Comparison of ENCODE assay signal across 13 cellular contexts in the genomic region with DNA sequence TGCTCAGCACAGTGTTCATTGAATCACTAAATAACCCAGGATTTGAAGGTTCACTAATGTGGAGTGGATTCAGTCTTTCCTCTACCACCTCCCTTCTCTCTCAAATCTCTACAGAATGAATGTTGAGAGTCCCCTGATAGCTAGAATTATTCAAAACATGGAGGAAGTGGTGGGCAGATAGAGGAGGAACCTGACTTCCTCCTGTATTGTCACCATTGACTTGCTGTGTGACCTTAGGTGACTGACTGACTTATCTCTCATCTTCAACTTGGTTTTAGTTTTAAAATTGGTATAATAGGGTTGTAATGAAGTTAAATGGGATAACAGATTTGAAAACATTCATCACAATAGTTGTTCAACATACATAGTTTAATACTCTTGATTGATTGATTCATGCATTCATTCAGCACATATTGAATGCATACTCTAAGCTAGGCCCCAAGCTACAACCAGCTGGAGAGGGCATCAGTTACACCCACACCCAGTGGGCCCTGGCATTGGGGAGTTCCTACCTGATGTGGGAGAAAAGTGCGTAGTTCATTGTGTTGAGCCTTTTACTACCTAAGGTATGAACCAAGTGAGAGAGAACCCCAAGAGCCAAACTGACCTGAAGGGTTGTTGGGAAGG.
DNase-seq lines count a peak whose midpoint lies in the region; ATAC-seq and TF ChIP-seq lines count a peak whose summit lies in the region.
"Had no signal": no experiment of that assay in that cellular context is flagged by ENCODE, and none has a peak within 500 bp of the region (broad histone marks: within the 10 kb centered on the region; RNA-seq: fewer than 3 reads in every experiment).

No MANE protein-coding gene starts in this region.

- H3K9me3 ChIP-seq in CD4-positive, CD25-positive, alpha-beta regulatory T cell (ENCODE audit: control insufficient read depth in 2 of 2, low read length in 2 of 2): no peaks in the 10 kb centered on the region
- H3K9me3 ChIP-seq in thyroid gland: no peaks in the 10 kb centered on the region
- H3K9me3 ChIP-seq: esophagus squamous epithelium had no signal

- peak overlapping the region in 2 of 3 donors; percentile 20 to 64 for H3K27ac Mint-ChIP-seq in CD4-positive, CD25-positive, alpha-beta regulatory T cell
- peak overlapping the region; percentile 62 for H3K27ac Mint-ChIP-seq in activated T-helper 1 cell treated with anti-CD3 and anti-CD28 coated beads, Interleukin-12 subunit alpha, Interleukin-12 subunit beta, Interleukin-2, Interleukin-4 antibody, amounts not matched to agents 30 ng/mL and 10 ng/mL and 1 ng/mL, durations not matched to agents 14 hours and 24 hours and 36 hours

- no peak for TF ChIP-seq POLR2A in thyroid gland (IDR thresholded peaks at IDR 0.05)

- TF ChIP-seq CTCF in thyroid gland (IDR thresholded peaks at IDR 0.05): no peak

- H3K36me3 Mint-ChIP-seq in CD4-positive, CD25-positive, alpha-beta regulatory T cell: no peaks in the 10 kb centered on the region
- peaks cover 3% of the 10 kb centered on the region for H3K36me3 Mint-ChIP-seq in activated T-helper 1 cell treated with anti-CD3 and anti-CD28 coated beads, Interleukin-12 subunit alpha, Interleukin-12 subunit beta, Interleukin-2, Interleukin-4 antibody, amounts not matched to agents 30 ng/mL and 10 ng/mL and 1 ng/mL, durations not matched to agents 14 hours and 24 hours and 36 hours (ENCODE audit: low read depth)

- peak in 2 of 3 donors; percentile 5 to 44 for DNase-seq in CD4-positive, CD25-positive, alpha-beta regulatory T cell
- DNase-seq in activated T-helper 1 cell treated with anti-CD3 and anti-CD28 coated beads, Interleukin-12 subunit alpha, Interleukin-12 subunit beta, Interleukin-2, Interleukin-4 antibody, amounts not matched to agents 30 ng/mL and 10 ng/mL and 1 ng/mL, durations not matched to agents 14 hours and 24 hours and 36 hours (ENCODE audit: low spot score): no peak
- DNase-seq in ecto neural progenitor cell (ENCODE audit: low spot score) (no peak), DMS79 (lab: John Stamatoyannopoulos, UW) (no peak), thyroid gland (no peak), DMS 273 treated with DMSO at 0.1 percent for 48 hours (lab: John Stamatoyannopoulos, UW) (no peak)
- DNase-seq: activated CD8-positive, alpha-beta memory T cell treated with anti-CD3 and anti-CD28 coated beads, Interleukin-2, amount 50 U/mL, for 48 hours; esophagus squamous epithelium; NCI-H1105; NCI-H82 had no signal

- H3K4me3 ChIP-seq in CD4-positive, CD25-positive, alpha-beta regulatory T cell (ENCODE audit: low read depth, low read length): peak overlapping the region; percentile 4
- H3K4me3 ChIP-seq in thyroid gland (replicated peaks in 1 of 3): no peak overlapping the region
- H3K4me3 ChIP-seq: cardiac muscle cell, esophagus squamous epithelium had no signal

- peak overlapping the region; percentile 2 for H3K27ac ChIP-seq in CD4-positive, CD25-positive, alpha-beta regulatory T cell (ENCODE audit: insufficient read depth, low read length, poor library complexity, severe bottlenecking)
- H3K27ac ChIP-seq in thyroid gland: no peak overlapping the region
- H3K27ac ChIP-seq: cardiac muscle cell, esophagus squamous epithelium had no signal

- intact Hi-C loops in activated T-helper 1 cell treated with anti-CD3 and anti-CD28 coated beads, Interleukin-12 subunit alpha, Interleukin-12 subunit beta, Interleukin-2, Interleukin-4 antibody, amounts not matched to agents 30 ng/mL and 10 ng/mL and 1 ng/mL, durations not matched to agents 14 hours and 24 hours and 36 hours (cut with micrococcal nuclease): loop anchor here (1.0 to 5.0 kb wide), 3 partner anchors 20 to 270 kb away; no protein-coding TSS in a partner anchor
- intact Hi-C loops in thyroid gland (cut with DNase I): no loop called here

- H3K36me3 ChIP-seq in CD4-positive, CD25-positive, alpha-beta regulatory T cell (ENCODE audit: control insufficient read depth, insufficient read depth, low read length): peaks cover 14% of the 10 kb centered on the region
- H3K36me3 ChIP-seq in thyroid gland: no peaks in the 10 kb centered on the region
- H3K36me3 ChIP-seq: cardiac muscle cell, esophagus squamous epithelium had no signal

- H3K27me3 Mint-ChIP-seq in CD4-positive, CD25-positive, alpha-beta regulatory T cell: no peaks in the 10 kb centered on the region
- no peaks in the 10 kb centered on the region for H3K27me3 Mint-ChIP-seq in activated T-helper 1 cell treated with anti-CD3 and anti-CD28 coated beads, Interleukin-12 subunit alpha, Interleukin-12 subunit beta, Interleukin-2, Interleukin-4 antibody, amounts not matched to agents 30 ng/mL and 10 ng/mL and 1 ng/mL, durations not matched to agents 14 hours and 24 hours and 36 hours (ENCODE audit: insufficient read depth)

- no peak overlapping the region for H3K4me3 Mint-ChIP-seq in CD4-positive, CD25-positive, alpha-beta regulatory T cell
- no peak overlapping the region for H3K4me3 Mint-ChIP-seq in activated T-helper 1 cell treated with anti-CD3 and anti-CD28 coated beads, Interleukin-12 subunit alpha, Interleukin-12 subunit beta, Interleukin-2, Interleukin-4 antibody, amounts not matched to agents 30 ng/mL and 10 ng/mL and 1 ng/mL, durations not matched to agents 14 hours and 24 hours and 36 hours

- ATAC-seq in CD4-positive, CD25-positive, alpha-beta regulatory T cell (ENCODE audit: low read depth in 2 of 2): peak; percentile 58 to 64
- ATAC-seq in GM18907 (IDR thresholded peaks at IDR 0.05; ENCODE audit: unreplicated experiment) (peak; percentile 57), HG03175 (IDR thresholded peaks at IDR 0.05; ENCODE audit: unreplicated experiment) (peak; percentile 71)

- H3K4me1 ChIP-seq in CD4-positive, CD25-positive, alpha-beta regulatory T cell (ENCODE audit: control insufficient read depth, insufficient read depth, low read length, poor library complexity, severe bottlenecking): peaks cover 11% of the 10 kb centered on the region
- no peaks in the 10 kb centered on the region for H3K4me1 ChIP-seq in thyroid gland
- H3K4me1 ChIP-seq: esophagus squamous epithelium had no signal

- WGBS in thyroid gland, 2 donors: 100% methylated on average over 1 of the region's 1 CpG

- H3K27me3 ChIP-seq in CD4-positive, CD25-positive, alpha-beta regulatory T cell (ENCODE audit: control insufficient read depth, insufficient read depth, low read length): no peaks in the 10 kb centered on the region
- H3K27me3 ChIP-seq in thyroid gland: no peaks in the 10 kb centered on the region
- H3K27me3 ChIP-seq: cardiac muscle cell, esophagus squamous epithelium had no signal

- no peaks in the 10 kb centered on the region for H3K9me3 Mint-ChIP-seq in CD4-positive, CD25-positive, alpha-beta regulatory T cell
- no peaks in the 10 kb centered on the region for H3K9me3 Mint-ChIP-seq in activated T-helper 1 cell treated with anti-CD3 and anti-CD28 coated beads, Interleukin-12 subunit alpha, Interleukin-12 subunit beta, Interleukin-2, Interleukin-4 antibody, amounts not matched to agents 30 ng/mL and 10 ng/mL and 1 ng/mL, durations not matched to agents 14 hours and 24 hours and 36 hours

- H3K4me1 Mint-ChIP-seq in CD4-positive, CD25-positive, alpha-beta regulatory T cell: peaks cover 15 to 33% (median 20%) of the 10 kb centered on the region in 4 donors
- peaks cover 22% of the 10 kb centered on the region for H3K4me1 Mint-ChIP-seq in activated T-helper 1 cell treated with anti-CD3 and anti-CD28 coated beads, Interleukin-12 subunit alpha, Interleukin-12 subunit beta, Interleukin-2, Interleukin-4 antibody, amounts not matched to agents 30 ng/mL and 10 ng/mL and 1 ng/mL, durations not matched to agents 14 hours and 24 hours and 36 hours (ENCODE audit: low read depth)

Comparison
In these comparisons a context has a peak if more than half of its experiments do, and no peak if none do; other contexts are left out.
1. DNase-seq: peak in CD4-positive, CD25-positive, alpha-beta regulatory T cell (2 of 3); none in activated T-helper 1 cell treated with anti-CD3 and anti-CD28 coated beads, Interleukin-12 subunit alpha, Interleukin-12 subunit beta, Interleukin-2, Interleukin-4 antibody, amounts not matched to agents 30 ng/mL and 10 ng/mL and 1 ng/mL, durations not matched to agents 14 hours and 24 hours and 36 hours (single experiment), ecto neural progenitor cell (single experiment), DMS79 (single experiment), thyroid gland (0 of 2) and DMS 273 treated with DMSO at 0.1 percent for 48 hours (single experiment).
2. Peak in every context shown above with its lines, with median percentiles within 50 percentile points of each other: ATAC-seq.